Comparison of ENCODE assay signal across 9 cellular contexts in the genomic region with DNA sequence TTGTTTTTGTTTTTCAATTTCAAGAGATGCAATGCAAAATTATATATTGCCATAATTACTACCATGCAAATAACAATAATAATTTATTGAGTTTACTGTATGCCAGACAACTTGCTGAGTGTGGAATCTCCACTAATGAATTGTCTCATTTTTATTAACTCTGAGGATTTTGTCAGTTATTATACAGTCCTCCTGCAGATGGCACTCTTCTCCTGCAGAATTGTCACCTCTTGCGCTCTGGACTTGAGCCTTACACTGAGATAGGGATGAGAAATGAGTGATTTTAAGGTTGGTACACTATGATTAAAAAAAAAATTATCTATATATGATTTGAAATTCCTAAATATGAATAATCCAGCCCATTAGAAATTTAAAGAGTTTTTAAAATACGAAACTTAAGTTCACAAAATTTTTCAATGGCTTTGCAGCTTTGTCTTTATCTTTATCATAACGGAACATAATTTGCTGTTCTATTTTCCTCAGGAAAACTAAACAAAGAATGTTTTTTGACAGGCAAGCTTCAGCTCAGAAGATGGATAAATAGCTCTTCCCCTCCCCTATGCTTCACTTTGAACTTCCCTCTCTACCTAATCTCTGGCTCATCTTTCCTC. TPM values are rescaled to one million over a fixed set of nuclear protein-coding genes. Genes with fewer than 3 reads are reported as not detected.
DNase-seq lines count a peak whose midpoint lies in the region; ATAC-seq and TF ChIP-seq lines count a peak whose summit lies in the region.
"Had no signal": no experiment of that assay in that cellular context is flagged by ENCODE, and none has a peak within 500 bp of the region (broad histone marks: within the 10 kb centered on the region; RNA-seq: fewer than 3 reads in every experiment).

No MANE protein-coding gene starts in this region.

- H3K4me3 ChIP-seq in upper lobe of right lung = no peak overlapping the region
- H3K4me3 ChIP-seq: BLaER1 treated with 17β-estradiol and CSF1 and Interleukin-3, amounts not matched to agents 10 nM and 100 nM had no signal

- no peak overlapping the region for H3K27ac Mint-ChIP-seq in central memory CD8-positive, alpha-beta T cell (ENCODE audit: low read depth)

- peak; percentile 14 for DNase-seq in NCI-H1436 (lab: John Stamatoyannopoulos, UW)
- no peak for DNase-seq in NCI-H1436 treated with DMSO at 0.1 percent for 48 hours (lab: John Stamatoyannopoulos, UW)
- DNase-seq in HT1080 (ENCODE audit: low read depth) = peak; percentile 26
- DNase-seq in RPMI8226 = peak; percentile 48
- DNase-seq in central memory CD8-positive, alpha-beta T cell (ENCODE audit: low spot score in 2 of 2) = no peak
- DNase-seq in left kidney (ENCODE audit: low read depth, low spot score) = peak; percentile 78
- no peak for DNase-seq in upper lobe of right lung

- peak; percentile 81 for ATAC-seq in GM21367 (IDR thresholded peaks at IDR 0.05; ENCODE audit: unreplicated experiment)
- ATAC-seq in central memory CD8-positive, alpha-beta T cell (replicated peaks; ENCODE audit: extremely low read depth, poor library complexity, severe bottlenecking) = peak; percentile 52
- ATAC-seq in upper lobe of right lung = peak; percentile 90

- peaks cover 47% of the 10 kb centered on the region for H3K27me3 Mint-ChIP-seq in central memory CD8-positive, alpha-beta T cell

- H3K9me3 ChIP-seq in upper lobe of right lung = no peaks in the 10 kb centered on the region
- H3K9me3 ChIP-seq: BLaER1 treated with 17β-estradiol and CSF1 and Interleukin-3, amounts not matched to agents 10 nM and 100 nM had no signal

- peaks cover 2% of the 10 kb centered on the region for H3K36me3 Mint-ChIP-seq in central memory CD8-positive, alpha-beta T cell (ENCODE audit: insufficient read depth)

- H3K27ac ChIP-seq in upper lobe of right lung = no peak overlapping the region
- H3K27ac ChIP-seq: BLaER1 treated with 17β-estradiol and CSF1 and Interleukin-3, amounts not matched to agents 10 nM and 100 nM had no signal

- intact Hi-C loops in upper lobe of right lung (cut with DNase I) = no loop called here

- no peaks in the 10 kb centered on the region for H3K4me1 ChIP-seq in upper lobe of right lung
- H3K4me1 ChIP-seq: BLaER1 treated with 17β-estradiol and CSF1 and Interleukin-3, amounts not matched to agents 10 nM and 100 nM had no signal

- H3K27me3 ChIP-seq in upper lobe of right lung = no peaks in the 10 kb centered on the region
- H3K27me3 ChIP-seq: BLaER1 treated with 17β-estradiol and CSF1 and Interleukin-3, amounts not matched to agents 10 nM and 100 nM had no signal

- H3K36me3 ChIP-seq in upper lobe of right lung = no peaks in the 10 kb centered on the region
- H3K36me3 ChIP-seq: BLaER1 treated with 17β-estradiol and CSF1 and Interleukin-3, amounts not matched to agents 10 nM and 100 nM had no signal

- TF ChIP-seq CTCF in upper lobe of right lung (IDR thresholded peaks at IDR 0.05) = peak; percentile 78

- no peaks in the 10 kb centered on the region for H3K4me1 Mint-ChIP-seq in central memory CD8-positive, alpha-beta T cell

- H3K4me3 Mint-ChIP-seq in central memory CD8-positive, alpha-beta T cell = no peak overlapping the region

- no peaks in the 10 kb centered on the region for H3K9me3 Mint-ChIP-seq in central memory CD8-positive, alpha-beta T cell

RNA-seq across cellular contexts. Expression of a gene that starts 12.7 kb away (rescaled TPM):
- total RNA-seq in HT1080 (2014; rRNA removed; shearing (Covaris generic)) = 21.3 and 26.4 TPM in 2 replicates
- 30.1 and 33.2 TPM in 2 replicates for polyA plus RNA-seq in HT1080 (2015; cell fraction: cytosol; rRNA removed)
- 41.7 and 44.1 TPM in 2 replicates for polyA plus RNA-seq in HT1080 (2015; cell fraction: nucleus; rRNA removed)
- 9.8 TPM for total RNA-seq in upper lobe of right lung

Comparison
In these comparisons a context has a peak if more than half of its experiments do, and no peak if none do; other contexts are left out.
1. DNase-seq: peak in NCI-H1436 (single experiment), HT1080 (single experiment), RPMI8226 (single experiment) and left kidney (single experiment); none in NCI-H1436 treated with DMSO at 0.1 percent for 48 hours (single experiment), central memory CD8-positive, alpha-beta T cell (0 of 2) and upper lobe of right lung (single experiment).
2. Peak in every context shown above with its lines, with median percentiles within 50 percentile points of each other: ATAC-seq.